Comparison of ENCODE assay signal across 24 cellular contexts in the genomic region with DNA sequence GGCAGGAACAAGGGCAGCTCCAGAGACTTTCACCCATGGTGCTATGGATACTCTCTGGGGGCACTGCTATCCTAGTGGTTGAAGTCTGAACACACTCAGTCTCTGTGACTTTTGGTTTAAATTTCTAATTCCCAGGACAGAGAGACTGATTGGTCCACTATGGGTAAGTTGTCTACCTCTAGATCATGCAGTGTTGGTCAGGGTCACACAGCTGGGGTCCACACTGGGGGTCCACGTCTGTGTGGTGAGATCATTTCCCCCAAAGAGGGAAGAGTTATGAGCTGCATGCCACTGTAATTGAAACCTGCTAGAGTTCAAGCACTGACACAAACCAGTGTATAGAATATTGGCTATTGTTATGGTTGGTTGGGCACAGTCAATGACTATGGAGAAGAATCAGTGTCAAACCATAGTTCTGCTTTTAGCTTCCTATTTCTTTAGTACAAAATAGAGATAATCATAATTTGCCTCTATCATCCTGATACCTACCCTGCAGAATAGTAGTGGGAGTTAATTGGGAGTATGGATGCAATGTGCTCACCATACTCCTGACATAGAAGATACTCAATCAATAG.
DNase-seq lines count a peak whose midpoint lies in the region; ATAC-seq and TF ChIP-seq lines count a peak whose summit lies in the region.
"Had no signal": no experiment of that assay in that cellular context is flagged by ENCODE, and none has a peak within 500 bp of the region (broad histone marks: within the 10 kb centered on the region; RNA-seq: fewer than 3 reads in every experiment).

No MANE protein-coding gene starts in this region.

- no peak overlapping the region for H3K27ac Mint-ChIP-seq in T-helper 2 cell treated with Interferon-gamma antibody and Interleukin-4, amounts not matched to agents 5 μg/mL and 100 μg/mL, for 36 hours
- no peak overlapping the region for H3K27ac Mint-ChIP-seq in activated T-helper 2 cell treated with anti-CD3 and anti-CD28 coated beads, Interferon-gamma antibody, Interleukin-2, Interleukin-4, amounts not matched to agents 10 μg/mL and 5 μg/mL and 100 μg/mL, durations not matched to agents 14 hours and 24 hours and 36 hours
- H3K27ac Mint-ChIP-seq: activated CD4-positive, alpha-beta T cell treated with anti-CD3 and anti-CD28 coated beads, Interleukin-2, amount 10 ng/mL, durations not matched to agents 24 days and 14 days; stimulated activated naive CD8-positive, alpha-beta T cell treated with anti-CD3 and anti-CD28 coated beads, Interleukin-15, amount 100 ng/mL, for 72 hours had no signal

- H3K9me3 ChIP-seq in A673 (ENCODE audit: low read depth, low read length, poor library complexity, severe bottlenecking), result no peaks in the 10 kb centered on the region
- H3K9me3 ChIP-seq in mucosa of stomach (ENCODE audit: control insufficient read depth, low read length), result no peaks in the 10 kb centered on the region
- H3K9me3 ChIP-seq: thyroid gland had no signal

- H3K27me3 Mint-ChIP-seq in T-helper 2 cell treated with Interferon-gamma antibody and Interleukin-4, amounts not matched to agents 5 μg/mL and 100 μg/mL, for 36 hours (ENCODE audit: low read depth), result peaks cover 15% of the 10 kb centered on the region
- peaks cover 28% of the 10 kb centered on the region for H3K27me3 Mint-ChIP-seq in activated T-helper 2 cell treated with anti-CD3 and anti-CD28 coated beads, Interferon-gamma antibody, Interleukin-2, Interleukin-4, amounts not matched to agents 10 μg/mL and 5 μg/mL and 100 μg/mL, durations not matched to agents 14 hours and 24 hours and 36 hours (ENCODE audit: low read depth)
- H3K27me3 Mint-ChIP-seq: stimulated activated naive CD8-positive, alpha-beta T cell treated with anti-CD3 and anti-CD28 coated beads, Interleukin-15, amount 100 ng/mL, for 72 hours had no signal

- H3K4me1 ChIP-seq in A673 (ENCODE audit: insufficient read depth, low read length, poor library complexity, severe bottlenecking), result peaks cover 50% of the 10 kb centered on the region
- peaks cover 40% of the 10 kb centered on the region for H3K4me1 ChIP-seq in mucosa of stomach (ENCODE audit: control insufficient read depth, insufficient read depth, low read length)
- H3K4me1 ChIP-seq: thyroid gland had no signal

- intact Hi-C loops in A673 (cut with micrococcal nuclease; ENCODE audit: unreplicated experiment), result loop anchor here (5.0 to 10.0 kb wide), 2 partner anchors 129 to 164 kb away; partner anchors contain the start of genes ARHGAP21, ENKUR and THNSL1
- intact Hi-C loops in activated T-helper 2 cell treated with anti-CD3 and anti-CD28 coated beads, Interferon-gamma antibody, Interleukin-2, Interleukin-4, amounts not matched to agents 10 μg/mL and 5 μg/mL and 100 μg/mL, durations not matched to agents 14 hours and 24 hours and 36 hours (cut with micrococcal nuclease), result no loop called here

- CTCF ChIA-PET in A673 (lab: Charles Lee), result no interaction called here

- no peak overlapping the region for H3K4me3 Mint-ChIP-seq in T-helper 2 cell treated with Interferon-gamma antibody and Interleukin-4, amounts not matched to agents 5 μg/mL and 100 μg/mL, for 36 hours
- no peak overlapping the region for H3K4me3 Mint-ChIP-seq in activated T-helper 2 cell treated with anti-CD3 and anti-CD28 coated beads, Interferon-gamma antibody, Interleukin-2, Interleukin-4, amounts not matched to agents 10 μg/mL and 5 μg/mL and 100 μg/mL, durations not matched to agents 14 hours and 24 hours and 36 hours (ENCODE audit: low read depth)
- H3K4me3 Mint-ChIP-seq: activated CD4-positive, alpha-beta T cell treated with anti-CD3 and anti-CD28 coated beads, Interleukin-2, amount 10 ng/mL, durations not matched to agents 24 days and 14 days; effector memory CD8-positive, alpha-beta T cell; stimulated activated naive CD8-positive, alpha-beta T cell treated with anti-CD3 and anti-CD28 coated beads, Interleukin-15, amount 100 ng/mL, for 72 hours had no signal

- H3K27ac ChIP-seq in A673 (ENCODE audit: low read depth, low read length, poor library complexity, severe bottlenecking), result peak overlapping the region; percentile 80
- H3K27ac ChIP-seq: thyroid gland had no signal

- TF ChIP-seq CTCF in A673 (conservative IDR thresholded peaks at IDR 0.05; ENCODE audit: low read depth, low read length) (no peak), astrocyte of the spinal cord (IDR thresholded peaks at IDR 0.05; ENCODE audit: low read depth, low read length) (no peak)

- H3K4me1 Mint-ChIP-seq in T-helper 2 cell treated with Interferon-gamma antibody and Interleukin-4, amounts not matched to agents 5 μg/mL and 100 μg/mL, for 36 hours (ENCODE audit: low read depth), result peaks cover 7% of the 10 kb centered on the region
- peaks cover 4% of the 10 kb centered on the region for H3K4me1 Mint-ChIP-seq in activated T-helper 2 cell treated with anti-CD3 and anti-CD28 coated beads, Interferon-gamma antibody, Interleukin-2, Interleukin-4, amounts not matched to agents 10 μg/mL and 5 μg/mL and 100 μg/mL, durations not matched to agents 14 hours and 24 hours and 36 hours (ENCODE audit: low read depth)

- peak overlapping the region; percentile 84 for H3K9ac ChIP-seq in mucosa of stomach (ENCODE audit: low read length)

- BruUV-seq in A673 (replicated peaks; lab: Mats Ljungman, UMichigan), result no TSS peak

- in situ Hi-C loops in KBM-7 (cut with MboI; ENCODE audit: low pct_unique_long_range_greater_than_20kb, low sequenced_read_pairs), result no loop called here
- in situ Hi-C loops in astrocyte of the spinal cord (cut with HindIII; ENCODE audit: low sequenced_read_pairs), result no loop called here

- no peak for ATAC-seq in GM19397 (IDR thresholded peaks at IDR 0.05; ENCODE audit: unreplicated experiment)
- ATAC-seq: effector memory CD8-positive, alpha-beta T cell; right cardiac atrium; stimulated activated naive CD8-positive, alpha-beta T cell treated with anti-CD3 and anti-CD28 coated beads, Interleukin-15, amount 100 ng/mL, for 72 hours had no signal

- H3K36me3 ChIP-seq in A673 (ENCODE audit: insufficient read depth, low read length, poor library complexity, severe bottlenecking), result no peaks in the 10 kb centered on the region
- no peaks in the 10 kb centered on the region for H3K36me3 ChIP-seq in mucosa of stomach (ENCODE audit: control insufficient read depth, insufficient read depth, low read length)
- H3K36me3 ChIP-seq: thyroid gland had no signal

- no peaks in the 10 kb centered on the region for H3K9me3 Mint-ChIP-seq in T-helper 2 cell treated with Interferon-gamma antibody and Interleukin-4, amounts not matched to agents 5 μg/mL and 100 μg/mL, for 36 hours
- no peaks in the 10 kb centered on the region for H3K9me3 Mint-ChIP-seq in activated T-helper 2 cell treated with anti-CD3 and anti-CD28 coated beads, Interferon-gamma antibody, Interleukin-2, Interleukin-4, amounts not matched to agents 10 μg/mL and 5 μg/mL and 100 μg/mL, durations not matched to agents 14 hours and 24 hours and 36 hours
- H3K9me3 Mint-ChIP-seq: activated naive CD4-positive, alpha-beta T cell treated with anti-CD3 and anti-CD28 coated beads, Interleukin-2, amount 50 U/mL, for 72 hours; stimulated activated naive CD8-positive, alpha-beta T cell treated with anti-CD3 and anti-CD28 coated beads, Interleukin-15, amount 100 ng/mL, for 72 hours had no signal

- peak; percentile 43 for DNase-seq in A673 (ENCODE audit: low spot score)
- DNase-seq in KBM-7, result peak; percentile 40
- DNase-seq in astrocyte of the spinal cord (ENCODE audit: low read depth, low spot score), result peak; percentile 57
- DNase-seq in COLO668 (lab: John Stamatoyannopoulos, UW; ENCODE audit: unreplicated experiment), result no peak
- DNase-seq in T-helper 2 cell treated with Interferon-gamma antibody and Interleukin-4, amounts not matched to agents 5 μg/mL and 100 μg/mL, for 36 hours (ENCODE audit: low spot score), result no peak
- DNase-seq in activated T-helper 2 cell treated with anti-CD3 and anti-CD28 coated beads, Interferon-gamma antibody, Interleukin-2, Interleukin-4, amounts not matched to agents 10 μg/mL and 5 μg/mL and 100 μg/mL, durations not matched to agents 14 hours and 24 hours and 36 hours (ENCODE audit: low spot score), result no peak
- DNase-seq: ACHN; activated CD4-positive, alpha-beta T cell treated with anti-CD3 and anti-CD28 coated beads, Interleukin-2, amount 10 ng/mL, durations not matched to agents 24 days and 14 days; activated effector memory CD4-positive, alpha-beta T cell treated with Interleukin-2 at 50 U/mL for 16 hours; cortex of kidney; effector memory CD8-positive, alpha-beta T cell; erythroblast; mammary epithelial cell; posterior cingulate gyrus; right cardiac atrium; stimulated activated CD4-positive, alpha-beta T cell treated with anti-CD3 and anti-CD28 coated beads, Interleukin-1b, Interleukin-23, amount 100 ng/mL, for 48 hours; stimulated activated CD8-positive, alpha-beta memory T cell treated with anti-CD3 and anti-CD28 coated beads, Interleukin-4, amount 100 ng/mL, for 48 hours; stimulated activated naive CD8-positive, alpha-beta T cell treated with anti-CD3 and anti-CD28 coated beads, Interleukin-15, amount 100 ng/mL, for 72 hours; SW 1271; T-helper 9 cell; thyroid gland had no signal

- H3K27me3 ChIP-seq in A673 (replicated peaks; ENCODE audit: insufficient read depth, low read depth, low read length, poor library complexity), result no peaks in the 10 kb centered on the region
- no peaks in the 10 kb centered on the region for H3K27me3 ChIP-seq in mucosa of stomach (ENCODE audit: control insufficient read depth, insufficient read depth, low read length)
- H3K27me3 ChIP-seq: thyroid gland had no signal

- POLR2A ChIA-PET in A673 (lab: Charles Lee; ENCODE audit: low non-redundant PET), result no interaction called here

- H3K4me3 ChIP-seq in A673 (ENCODE audit: low read depth, low read length, poor library complexity, severe bottlenecking), result no peak overlapping the region
- no peak overlapping the region for H3K4me3 ChIP-seq in astrocyte of the spinal cord (ENCODE audit: low read depth, low read length)
- H3K4me3 ChIP-seq in mucosa of stomach (ENCODE audit: low read length), result peak overlapping the region; percentile 4
- H3K4me3 ChIP-seq: thyroid gland had no signal

- H3K36me3 Mint-ChIP-seq in T-helper 2 cell treated with Interferon-gamma antibody and Interleukin-4, amounts not matched to agents 5 μg/mL and 100 μg/mL, for 36 hours (ENCODE audit: low read depth), result no peaks in the 10 kb centered on the region
- H3K36me3 Mint-ChIP-seq in activated T-helper 2 cell treated with anti-CD3 and anti-CD28 coated beads, Interferon-gamma antibody, Interleukin-2, Interleukin-4, amounts not matched to agents 10 μg/mL and 5 μg/mL and 100 μg/mL, durations not matched to agents 14 hours and 24 hours and 36 hours (ENCODE audit: low read depth), result no peaks in the 10 kb centered on the region

Comparison
In these comparisons a context has a peak if more than half of its experiments do, and no peak if none do; other contexts are left out.
1. DNase-seq: peak in A673 (single experiment), KBM-7 (single experiment) and astrocyte of the spinal cord (single experiment); none in COLO668 (single experiment), T-helper 2 cell treated with Interferon-gamma antibody and Interleukin-4, amounts not matched to agents 5 μg/mL and 100 μg/mL, for 36 hours (single experiment) and activated T-helper 2 cell treated with anti-CD3 and anti-CD28 coated beads, Interferon-gamma antibody, Interleukin-2, Interleukin-4, amounts not matched to agents 10 μg/mL and 5 μg/mL and 100 μg/mL, durations not matched to agents 14 hours and 24 hours and 36 hours (single experiment).